Comparison of ENCODE assay signal across 8 cellular contexts in genomic region chrX:154018518-154019060, GRCh38. TPM values are rescaled to one million over a fixed set of nuclear protein-coding genes. Genes with fewer than 3 reads are reported as not detected.
A peak's percentile ranks its signal among the peaks of the same experiment; 100 is the strongest.
DNase-seq lines count a peak whose midpoint lies in the region; TF ChIP-seq lines count a peak whose summit lies in the region.

No MANE protein-coding gene starts in this region.

- H3K27ac ChIP-seq in SK-N-MC (peak overlapping the region; percentile 30), esophagus muscularis mucosa (replicated peaks in 1 of 4) (peak overlapping the region; percentile 77 to 90 (median 86)), sigmoid colon (peak overlapping the region; percentile 79 to 89 (median 84))

- TF ChIP-seq POLR2A in esophagus muscularis mucosa (IDR thresholded peaks at IDR 0.05; ENCODE audit: low read depth) (no peak), sigmoid colon (IDR thresholded peaks at IDR 0.05) (no peak)

- peak overlapping the region; percentile 77 for H3K9ac ChIP-seq in SK-N-MC (ENCODE audit: insufficient read length)

- H3K9me3 ChIP-seq in SK-N-MC (ENCODE audit: low read depth, low read length) (no peaks in the 10 kb centered on the region), esophagus muscularis mucosa (no peaks in the 10 kb centered on the region), sigmoid colon (no peaks in the 10 kb centered on the region)

- no peak for TF ChIP-seq CTCF in GM12875 (IDR thresholded peaks at IDR 0.05; ENCODE audit: borderline replicate concordance, insufficient read depth, low read depth, low read length)
- no peak for TF ChIP-seq CTCF in esophagus muscularis mucosa (IDR thresholded peaks at IDR 0.05)
- no peak for TF ChIP-seq CTCF in sigmoid colon (IDR thresholded peaks at IDR 0.05)

- no peaks in the 10 kb centered on the region; the same call in 1 of the 2 replicates for H3K36me3 ChIP-seq in SK-N-MC (ENCODE audit: insufficient read depth, low read length)
- peaks cover 0 to 33% (median 23%) of the 10 kb centered on the region in 4 donors for H3K36me3 ChIP-seq in esophagus muscularis mucosa
- peaks cover 0 to 16% (median 0%) of the 10 kb centered on the region in 4 donors for H3K36me3 ChIP-seq in sigmoid colon

- 90% methylated on average over 10 of the region's 15 CpGs for WGBS in esophagus muscularis mucosa
- WGBS in sigmoid colon, 2 donors: 49 to 58% methylated on average over 15 of the region's 15 CpGs

- DNase-seq in SK-N-MC (ENCODE audit: low read depth, low spot score) (no peak), esophagus muscularis mucosa (ENCODE audit: extremely low spot score) (no peak), sigmoid colon (no peak), NCI-H69 (lab: John Stamatoyannopoulos, UW) (no peak), NCI-H1417 treated with DMSO at 0.1 percent for 48 hours (lab: John Stamatoyannopoulos, UW) (no peak), glomerular visceral epithelial cell (ENCODE audit: extremely low spot score) (no peak), OCI-M2 (lab: John Stamatoyannopoulos, UW; ENCODE audit: unreplicated experiment) (no peak)

- peak overlapping the region; percentile 62 for H3K4me3 ChIP-seq in GM12875 (ENCODE audit: low read depth, low read length)
- H3K4me3 ChIP-seq in SK-N-MC: peak overlapping the region; percentile 71
- H3K4me3 ChIP-seq in esophagus muscularis mucosa: peak overlapping the region; percentile 60 to 71 (median 63)
- peak overlapping the region; percentile 30 to 65 (median 60) for H3K4me3 ChIP-seq in sigmoid colon

- intact Hi-C loops in esophagus muscularis mucosa (cut with DNase I) (loop anchor here (5.0 kb wide), 1 partner anchor 34 kb away; no protein-coding TSS in a partner anchor), sigmoid colon (cut with DNase I) (no loop called here)

- H3K4me1 ChIP-seq in esophagus muscularis mucosa: peaks cover 6 to 44% (median 35%) of the 10 kb centered on the region in 4 donors
- peaks cover 0 to 30% (median 18%) of the 10 kb centered on the region in 4 donors for H3K4me1 ChIP-seq in sigmoid colon

- no peak for TF ChIP-seq EP300 in esophagus muscularis mucosa (IDR thresholded peaks at IDR 0.05)
- no peak for TF ChIP-seq EP300 in sigmoid colon (IDR thresholded peaks at IDR 0.05)

- H3K27me3 ChIP-seq in esophagus muscularis mucosa (no peaks in the 10 kb centered on the region), sigmoid colon (no peaks in the 10 kb centered on the region)

RNA-seq across cellular contexts. Expression of gene IRAK1, which starts 1.1 kb away (rescaled TPM):
- total RNA-seq in esophagus muscularis mucosa (10 to 100 TPM; 50.5 to 74.9 (median 67.6) TPM), sigmoid colon (10 to 100 TPM; 26.8 to 41.7 (median 37.3) TPM)
- polyA plus RNA-seq in sigmoid colon: 100 to 1,000 TPM in 1 of 3 donors, 10 to 100 TPM in 2; 67.7 to 103 (median 70.3) TPM

RNA-seq across cellular contexts. Expression of gene TMEM187, which starts 46.0 kb away (rescaled TPM):
- total RNA-seq in esophagus muscularis mucosa (1 to 10 TPM; 3.6 to 6.9 (median 6.1) TPM), sigmoid colon (1 to 10 TPM; 3.5 to 8.6 (median 4.4) TPM)
- polyA plus RNA-seq in sigmoid colon: 1 to 10 TPM; 3.6 to 9.3 (median 3.7) TPM

RNA-seq across cellular contexts. Expression of gene HCFC1, which starts 47.0 kb away (rescaled TPM):
- 100 to 1,000 TPM in 1 of 4 donors, 10 to 100 TPM in 3; 50.7 to 102 (median 60.8) TPM for total RNA-seq in esophagus muscularis mucosa
- total RNA-seq in sigmoid colon: 10 to 100 TPM; 23.5 to 57.3 (median 30.2) TPM
- polyA plus RNA-seq in sigmoid colon: 10 to 100 TPM in 1 of 3 donors, 1 to 10 TPM in 2; 7.4 to 34.4 (median 8.4) TPM

Comparison
In these comparisons a context has a peak if more than half of its experiments do, and no peak if none do; other contexts are left out.
1. H3K27ac ChIP-seq: peak in every context shown above with its lines; median percentile 86 in esophagus muscularis mucosa; 84 in sigmoid colon; 30 in SK-N-MC.